ENCODE assay signal across 19 cellular contexts in the genomic region with DNA sequence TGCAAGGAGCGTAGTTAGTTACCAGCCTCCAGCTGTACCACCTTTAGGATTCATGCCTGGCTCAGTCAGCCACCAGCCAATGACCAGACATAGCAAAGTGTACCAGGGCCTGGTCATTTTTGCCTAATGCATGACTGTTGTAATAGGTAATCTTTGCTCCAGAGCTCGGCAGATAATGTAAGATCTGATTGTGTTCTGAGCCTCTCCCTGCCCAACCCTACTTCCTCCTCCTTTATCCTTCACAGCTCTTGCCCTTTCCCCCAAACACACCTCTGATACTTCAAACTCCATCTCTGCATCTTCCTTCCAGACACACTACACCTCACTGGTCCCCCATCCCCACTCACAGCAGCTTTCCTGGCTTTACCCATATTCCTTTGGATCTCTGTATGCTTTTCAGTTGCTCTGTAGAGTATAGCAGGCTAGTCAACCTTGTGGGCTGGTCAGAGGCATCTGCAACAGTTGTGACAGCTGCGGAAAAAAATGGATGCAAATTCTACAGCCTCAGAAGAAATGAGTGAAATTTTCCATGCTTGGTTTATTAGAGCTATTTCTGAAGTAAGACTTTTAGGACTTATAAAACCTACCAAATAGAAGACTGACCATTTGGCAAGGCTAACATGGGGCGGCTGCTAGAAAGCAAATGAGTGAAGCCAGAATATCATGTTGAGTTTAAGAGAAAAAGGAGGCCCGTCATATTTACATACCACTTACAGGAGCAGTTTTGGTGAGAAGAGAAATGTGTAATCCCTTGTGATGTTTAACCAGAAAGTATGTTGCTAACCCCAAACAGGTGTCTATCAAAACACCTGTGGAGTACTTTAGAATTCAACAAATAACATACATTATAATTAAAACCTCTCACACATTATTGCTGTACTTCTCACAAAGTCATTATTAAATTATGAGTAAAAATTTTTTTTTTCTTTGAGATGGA. TPM values are rescaled to one million over a fixed set of nuclear protein-coding genes. Genes with fewer than 3 reads are reported as not detected.
DNase-seq lines count a peak whose midpoint lies in the region; ATAC-seq lines count a peak whose summit lies in the region.
"Had no signal": no experiment of that assay in that cellular context is flagged by ENCODE, and none has a peak within 500 bp of the region (broad histone marks: within the 10 kb centered on the region; RNA-seq: fewer than 3 reads in every experiment).

No MANE protein-coding gene starts in this region.

- H3K9ac ChIP-seq in Karpas-422 (ENCODE audit: low read length) (peak overlapping the region; percentile 60), trophoblast cell (ENCODE audit: low read length) (no peak overlapping the region)

- DNase-seq in Karpas-422 (peak; percentile 84), trophoblast cell (no peak), Kasumi-1 (lab: John Stamatoyannopoulos, UW) (no peak)
- no peak for DNase-seq in stimulated activated CD4-positive, alpha-beta T cell treated with anti-CD3 and anti-CD28 coated beads, Interleukin-2, amount 100 ng/mL, for 24 hours
- no peak for DNase-seq in activated T-cell treated with anti-CD3 and anti-CD28 coated beads, Interleukin-2, amount 50 U/mL, for 1 hour
- DNase-seq: activated CD4-positive, alpha-beta memory T cell treated with anti-CD3 and anti-CD28 coated beads, Interleukin-2, amount 10 ng/mL, durations not matched to agents 7 days and 5 days; activated T-cell treated with anti-CD3 and anti-CD28 coated beads, Interleukin-2, amount 50 U/mL, for 72 hours; effector CD8-positive, alpha-beta T cell; NCI-H1048; NCI-H774; nucleus accumbens; substantia nigra had no signal

- H3K27ac ChIP-seq in Karpas-422 (ENCODE audit: low read length) (peak overlapping the region; percentile 91), trophoblast cell (ENCODE audit: low read depth, low read length) (peak overlapping the region; percentile 45)
- H3K27ac ChIP-seq: cardiac muscle cell, hepatocyte, right atrium auricular region, VCaP had no signal

- peak overlapping the region; percentile 43 for H3K4ac ChIP-seq in trophoblast cell (ENCODE audit: low read depth, low read length)

- no peaks in the 10 kb centered on the region for H3K9me2 ChIP-seq in Karpas-422 (replicated peaks; ENCODE audit: insufficient read depth, low read length)

- H2AFZ ChIP-seq in Karpas-422 (ENCODE audit: low read length) (peak overlapping the region; percentile 58), trophoblast cell (ENCODE audit: insufficient read depth, low read length, poor library complexity) (no peak overlapping the region)
- H2AFZ ChIP-seq: hepatocyte had no signal

- no peak overlapping the region for H3K23ac ChIP-seq in trophoblast cell (ENCODE audit: low read length)

- H2BK5ac ChIP-seq in trophoblast cell (ENCODE audit: low read depth, low read length, poor library complexity): peak overlapping the region; percentile 26

- ATAC-seq in GM18909 (IDR thresholded peaks at IDR 0.05; ENCODE audit: poor library complexity, unreplicated experiment): peak; percentile 60
- ATAC-seq in HG02588 (IDR thresholded peaks at IDR 0.05; ENCODE audit: unreplicated experiment): peak; percentile 51
- ATAC-seq in HG03196 (IDR thresholded peaks at IDR 0.05; ENCODE audit: unreplicated experiment): no peak
- ATAC-seq: activated T-cell treated with anti-CD3 and anti-CD28 coated beads, Interleukin-2, amount 50 U/mL, for 72 hours had no signal

- H3K4me1 ChIP-seq in Karpas-422 (ENCODE audit: low read length) (peaks cover 44% of the 10 kb centered on the region), trophoblast cell (ENCODE audit: control insufficient read depth in 1 of 2, insufficient read depth in 2 of 2, low read length in 2 of 2) (peaks cover 18 to 23% of the 10 kb centered on the region in 2 experiments)
- H3K4me1 ChIP-seq: right atrium auricular region had no signal

- H4K12ac ChIP-seq in trophoblast cell (ENCODE audit: low read depth, low read length): no peak overlapping the region

- H3K4me3 ChIP-seq in Karpas-422 (ENCODE audit: low read length) (peak overlapping the region; percentile 41), trophoblast cell (ENCODE audit: low read depth, low read length) (no peak overlapping the region)
- H3K4me3 ChIP-seq: cardiac muscle cell, hepatocyte, right atrium auricular region had no signal

- peak overlapping the region; percentile 18 for H2AK5ac ChIP-seq in trophoblast cell (ENCODE audit: low read length)

- WGBS in trophoblast cell (ENCODE audit: extremely low coverage, insufficient coverage, insufficient read length): no CpG with 5 or more reads among the region's 5 CpGs

- no peaks in the 10 kb centered on the region for H3K79me2 ChIP-seq in Karpas-422 (ENCODE audit: low read length)
- peaks cover 6% of the 10 kb centered on the region for H3K79me2 ChIP-seq in trophoblast cell (ENCODE audit: control insufficient read depth, insufficient read depth, low read length, poor library complexity)
- H3K79me2 ChIP-seq: hepatocyte had no signal

- H3K18ac ChIP-seq in trophoblast cell (ENCODE audit: low read length): peak overlapping the region; percentile 83

- H4K20me1 ChIP-seq in Karpas-422 (ENCODE audit: insufficient read depth, low read depth, low read length): no peaks in the 10 kb centered on the region

- H2BK120ac ChIP-seq in trophoblast cell (ENCODE audit: insufficient read depth, low read length, poor library complexity): peak overlapping the region; percentile 85

- H3K14ac ChIP-seq in trophoblast cell (ENCODE audit: low read length): peak overlapping the region; percentile 48

- H3K9me3 ChIP-seq in Karpas-422 (ENCODE audit: low read length) (no peaks in the 10 kb centered on the region), trophoblast cell (ENCODE audit: insufficient read depth, low read depth, low read length) (peaks cover 2% of the 10 kb centered on the region)
- H3K9me3 ChIP-seq: right atrium auricular region had no signal

- H3K36me3 ChIP-seq in Karpas-422 (ENCODE audit: insufficient read depth, low read length) (no peaks in the 10 kb centered on the region), trophoblast cell (ENCODE audit: control insufficient read depth in 1 of 2, insufficient read depth in 2 of 2, low read length in 2 of 2) (no peaks in the 10 kb centered on the region)
- H3K36me3 ChIP-seq: cardiac muscle cell, right atrium auricular region had no signal

- H3K27me3 ChIP-seq in Karpas-422 (ENCODE audit: low read length) (no peaks in the 10 kb centered on the region), trophoblast cell (ENCODE audit: insufficient read depth, low read length) (no peaks in the 10 kb centered on the region)
- H3K27me3 ChIP-seq: cardiac muscle cell, hepatocyte, right atrium auricular region had no signal

- peak overlapping the region; percentile 69 for H4K8ac ChIP-seq in trophoblast cell (ENCODE audit: low read depth, low read length)

- peak overlapping the region; percentile 100 for H4K91ac ChIP-seq in trophoblast cell (ENCODE audit: low read depth, low read length)

- H2BK12ac ChIP-seq in trophoblast cell (ENCODE audit: low read length): peak overlapping the region; percentile 69

- peaks cover 29% of the 10 kb centered on the region for H3K79me1 ChIP-seq in trophoblast cell (ENCODE audit: low read length)

- H3K4me2 ChIP-seq in Karpas-422 (ENCODE audit: low read depth, low read length, poor library complexity, severe bottlenecking) (peak overlapping the region; percentile 68), trophoblast cell (ENCODE audit: low read length) (peak overlapping the region; percentile 26)
- H3K4me2 ChIP-seq: hepatocyte had no signal

RNA-seq across cellular contexts. Expression of a gene that starts 19.9 kb away (rescaled TPM):
- 25.3 and 37.8 TPM in 2 replicates for total RNA-seq in Karpas-422 (2014; rRNA removed; shearing (Covaris generic); ENCODE audit: low replicate concordance)
- 30.3 and 33.4 TPM in 2 replicates for polyA plus RNA-seq in trophoblast cell (2013)

RNA-seq across cellular contexts. Expression of a gene that starts 33.3 kb away (rescaled TPM):
- 42.6 and 57.5 TPM in 2 replicates for total RNA-seq in Karpas-422 (2014; rRNA removed; shearing (Covaris generic); ENCODE audit: low replicate concordance)
- 73.2 and 77.7 TPM in 2 replicates for polyA plus RNA-seq in trophoblast cell (2013)
